In genomic region chr1:223844521-223844961, GRCh38 we compare ENCODE assay signal across 8 cellular contexts. TPM values are rescaled to one million over a fixed set of nuclear protein-coding genes. Genes with fewer than 3 reads are reported as not detected.
DNase-seq lines count a peak whose midpoint lies in the region; ATAC-seq and TF ChIP-seq lines count a peak whose summit lies in the region.

No MANE protein-coding gene starts in this region.

- peaks cover 67% of the 10 kb centered on the region for H3K79me2 ChIP-seq in PC-3 (ENCODE audit: low read length)

- no peak for DNase-seq in CD14-positive monocyte (ENCODE audit: low spot score)
- DNase-seq in PC-3 = peak; percentile 36
- DNase-seq in breast epithelium (ENCODE audit: low spot score in 2 of 2) = no peak
- DNase-seq in upper lobe of left lung = no peak
- DNase-seq in NCI-H2081 treated with DMSO at 0.1 percent for 48 hours (lab: John Stamatoyannopoulos, UW) = no peak

- H4K20me1 ChIP-seq in PC-3 (ENCODE audit: low read length) = peaks cover 35% of the 10 kb centered on the region

- H2AFZ ChIP-seq in PC-3 (ENCODE audit: low read length) = peak overlapping the region; percentile 72; the same call in 1 of the 2 replicates

- H3K36me3 ChIP-seq in PC-3 (ENCODE audit: low read depth, low read length) (no peaks in the 10 kb centered on the region), breast epithelium (no peaks in the 10 kb centered on the region), mucosa of stomach (ENCODE audit: control insufficient read depth, insufficient read depth, low read length) (no peaks in the 10 kb centered on the region), upper lobe of left lung (no peaks in the 10 kb centered on the region)

- H3F3A ChIP-seq in PC-3 (ENCODE audit: low read length, unreplicated experiment) = no peaks in the 10 kb centered on the region

- CTCF ChIA-PET in PC-3 (lab: Charles Lee) = interaction anchor here (0.6 to 2.0 kb wide), 2 partner anchors 33 to 415 kb away, joined by 5 to 8 read pairs; no protein-coding TSS in a partner anchor

- H3K27me3 ChIP-seq in PC-3 (ENCODE audit: low read length) = no peaks in the 10 kb centered on the region
- H3K27me3 ChIP-seq in breast epithelium = no peaks in the 10 kb centered on the region
- no peaks in the 10 kb centered on the region for H3K27me3 ChIP-seq in mucosa of stomach (ENCODE audit: control insufficient read depth, insufficient read depth, low read length)
- no peaks in the 10 kb centered on the region for H3K27me3 ChIP-seq in upper lobe of left lung

- H3K9ac ChIP-seq in PC-3 (ENCODE audit: low read length) (peak overlapping the region; percentile 76), mucosa of stomach (ENCODE audit: low read length) (peak overlapping the region; percentile 95)

- H3K4me3 ChIP-seq in PC-3 (ENCODE audit: low read length) (peak overlapping the region; percentile 79), breast epithelium (peak overlapping the region; percentile 85 to 90 (median 87)), mucosa of stomach (ENCODE audit: low read length) (peak overlapping the region; percentile 74), upper lobe of left lung (peak overlapping the region; percentile 49 to 97 (median 85))

- H3K9me3 ChIP-seq in PC-3 (ENCODE audit: low read length) (no peaks in the 10 kb centered on the region), breast epithelium (no peaks in the 10 kb centered on the region), mucosa of stomach (ENCODE audit: control insufficient read depth, low read length) (no peaks in the 10 kb centered on the region), upper lobe of left lung (no peaks in the 10 kb centered on the region)

- peak overlapping the region; percentile 95 to 98 (median 97) for H3K27ac Mint-ChIP-seq in CD14-positive monocyte

- intact Hi-C loops in CD14-positive monocyte (cut with micrococcal nuclease) = loop anchor here (2.0 to 10.0 kb wide), 2 partner anchors 34 to 50 kb away; no protein-coding TSS in a partner anchor
- intact Hi-C loops in PC-3 (cut with micrococcal nuclease) = loop anchor here (10.0 kb wide), 1 partner anchor 70 kb away; no protein-coding TSS in a partner anchor
- intact Hi-C loops in breast epithelium (cut with DNase I; ENCODE audit: low total_unique reads) = no loop called here

- POLR2A ChIA-PET in PC-3 (lab: Charles Lee; ENCODE audit: unreplicated experiment) = no interaction called here

- 3 to 5% methylated on average over 9 of the region's 9 CpGs for WGBS in upper lobe of left lung, 2 donors

- peak overlapping the region; percentile 88 for H3K4me2 ChIP-seq in PC-3 (ENCODE audit: low read length)

- H3K27me3 Mint-ChIP-seq in CD14-positive monocyte (ENCODE audit: low read depth in 3 of 3) = no peaks in the 10 kb centered on the region

- TF ChIP-seq CTCF in CD14-positive monocyte (IDR thresholded peaks at IDR 0.05) (no peak), PC-3 (conservative IDR thresholded peaks at IDR 0.05; ENCODE audit: low read depth, low read length) (no peak), breast epithelium (IDR thresholded peaks at IDR 0.05) (no peak), upper lobe of left lung (IDR thresholded peaks at IDR 0.05) (no peak)

- no peak for TF ChIP-seq EP300 in upper lobe of left lung (IDR thresholded peaks at IDR 0.05)

- H3K36me3 Mint-ChIP-seq in CD14-positive monocyte = no peaks in the 10 kb centered on the region

- ATAC-seq in PC-3 (no peak), upper lobe of left lung (ENCODE audit: low FRiP score in 2 of 2) (no peak), GM18909 (IDR thresholded peaks at IDR 0.05; ENCODE audit: poor library complexity, unreplicated experiment) (no peak), GM19023 (IDR thresholded peaks at IDR 0.05; ENCODE audit: unreplicated experiment) (no peak)

- H3K9me3 Mint-ChIP-seq in CD14-positive monocyte = no peaks in the 10 kb centered on the region

- H3K4me1 ChIP-seq in PC-3 (ENCODE audit: insufficient read depth, low read length) = peaks cover 27% of the 10 kb centered on the region
- H3K4me1 ChIP-seq in breast epithelium = peaks cover 0 to 6% of the 10 kb centered on the region in 2 donors
- H3K4me1 ChIP-seq in mucosa of stomach (ENCODE audit: control insufficient read depth, insufficient read depth, low read length) = peaks cover 9% of the 10 kb centered on the region
- H3K4me1 ChIP-seq in upper lobe of left lung = peaks cover 13 to 52% (median 41%) of the 10 kb centered on the region in 4 donors

- no peak for TF ChIP-seq POLR2A in breast epithelium (IDR thresholded peaks at IDR 0.05)
- no peak for TF ChIP-seq POLR2A in upper lobe of left lung (IDR thresholded peaks at IDR 0.05)

- peaks cover 41% of the 10 kb centered on the region for H3K4me1 Mint-ChIP-seq in CD14-positive monocyte

- no TSS peak for BruUV-seq in PC-3 (replicated peaks; lab: Mats Ljungman, UMichigan)

- H3K9me2 ChIP-seq in PC-3 (replicated peaks; ENCODE audit: low read length) = no peaks in the 10 kb centered on the region

- peak overlapping the region; percentile 95 to 97 for H3K4me3 Mint-ChIP-seq in CD14-positive monocyte

- peak overlapping the region; percentile 27 for H3K27ac ChIP-seq in PC-3 (ENCODE audit: low read length)
- H3K27ac ChIP-seq in breast epithelium = peak overlapping the region; percentile 96 to 100
- peak overlapping the region; percentile 100 for H3K27ac ChIP-seq in upper lobe of left lung

RNA-seq across cellular contexts. Expression of gene TP53BP2, which starts 1.2 kb away (rescaled TPM):
- polyA plus RNA-seq in CD14-positive monocyte = 1 to 10 TPM; 5.7 to 8.8 TPM
- total RNA-seq in PC-3 (2014; rRNA removed) (24.6 and 32.0 TPM in 2 replicates), breast epithelium (10 to 100 TPM; 31.4 to 46.8 (median 38.0) TPM), upper lobe of left lung (10 to 100 TPM; 43.0 to 77.5 (median 61.8) TPM)

Comparison
In these comparisons a context has a peak if more than half of its experiments do, and no peak if none do; other contexts are left out.
1. H3K27ac ChIP-seq: peak in every context shown above with its lines; median percentile 100 in upper lobe of left lung; 98 in breast epithelium; 27 in PC-3.